8 cellular contexts compared by ENCODE assay signal in genomic region chr3:100261481-100261903, GRCh38. TPM values are rescaled to one million over a fixed set of nuclear protein-coding genes. Genes with fewer than 3 reads are reported as not detected.
DNase-seq lines count a peak whose midpoint lies in the region; ATAC-seq, FAIRE-seq and TF ChIP-seq lines count a peak whose summit lies in the region.

No MANE protein-coding gene starts in this region.

- CTCF ChIA-PET in T-cell (lab: Charles Lee): interaction anchor here in 1 of 2 donors (0.5 to 1.3 kb wide), 2 partner anchors 68 to 444 kb away, joined by 3 read pairs; partner anchors contain the start of gene CMSS1

- POLR2A ChIA-PET in T-cell (lab: Charles Lee): interaction anchor here in 1 of 2 donors (1.8 kb wide), 1 partner anchor 9 kb away, joined by 6 read pairs; no protein-coding TSS in a partner anchor

- H3K36me3 ChIP-seq in skeletal muscle satellite cell (ENCODE audit: insufficient read depth, low read length): no peaks in the 10 kb centered on the region

- no peak for TF ChIP-seq CTCF in foreskin fibroblast (IDR thresholded peaks at IDR 0.05; ENCODE audit: low read depth, low read length)

- H3K4me3 Mint-ChIP-seq in T-cell: peak overlapping the region; percentile 79 to 92 (median 90)

- H3K4me3 ChIP-seq in foreskin fibroblast (ENCODE audit: low read depth in 1 of 2, low read length in 2 of 2) (peak overlapping the region; percentile 86 to 91), skeletal muscle satellite cell (ENCODE audit: low read length) (peak overlapping the region; percentile 92)

- H3K4me2 ChIP-seq in skeletal muscle satellite cell (ENCODE audit: low read length): peak overlapping the region; percentile 78

- H3K4me1 Mint-ChIP-seq in T-cell: peaks cover 59 to 63% (median 59%) of the 10 kb centered on the region in 3 donors

- H3K27me3 ChIP-seq in skeletal muscle satellite cell (ENCODE audit: control insufficient read depth, insufficient read depth, low read length): no peaks in the 10 kb centered on the region

- H3K27ac Mint-ChIP-seq in T-cell: peak overlapping the region; percentile 95 to 99

- H3K9me3 ChIP-seq in skeletal muscle satellite cell (replicated peaks; ENCODE audit: low read length): no peaks in the 10 kb centered on the region

- ATAC-seq in T-cell (replicated peaks in 1 of 4): no peak

- peaks cover 50% of the 10 kb centered on the region for H3K4me1 ChIP-seq in skeletal muscle satellite cell (ENCODE audit: control insufficient read depth, insufficient read depth, low read length)

- no peaks in the 10 kb centered on the region for H3K9me3 Mint-ChIP-seq in T-cell

- H3K27me3 Mint-ChIP-seq in T-cell: no peaks in the 10 kb centered on the region

- FAIRE-seq in H54 (lab: Jason Lieb, UNC) (peak; percentile 30), frontal cortex (lab: Jason Lieb, UNC) (no peak)

- no peak for TF ChIP-seq POLR2A in H54 (IDR thresholded peaks at IDR 0.05; ENCODE audit: low read depth, low read length)

- no peak for DNase-seq in H54 (ENCODE audit: insufficient read length, low spot score)
- no peak for DNase-seq in T-cell
- DNase-seq in foreskin fibroblast: peak in 1 of 2 donors; percentile 74
- DNase-seq in NK-92 (lab: John Stamatoyannopoulos, UW; ENCODE audit: unreplicated experiment): no peak
- no peak for DNase-seq in frontal cortex (ENCODE audit: low spot score in 2 of 2)
- no peak for DNase-seq in EL
- no peak for DNase-seq in NCI-H128 (lab: John Stamatoyannopoulos, UW; ENCODE audit: unreplicated experiment)

- H3K36me3 Mint-ChIP-seq in T-cell: no peaks in the 10 kb centered on the region

- peak overlapping the region; percentile 97 for H3K9ac ChIP-seq in skeletal muscle satellite cell (ENCODE audit: low read depth, low read length)

RNA-seq across cellular contexts. Expression of gene TBC1D23, which starts 0.7 kb away (rescaled TPM):
- total RNA-seq in T-cell (10 to 100 TPM; 26.4 to 33.4 (median 31.9) TPM), frontal cortex (65.2 TPM)
- 55.0 and 55.3 TPM in 2 replicates for total RNA-seq in skeletal muscle satellite cell (2012; rRNA removed)
